Comparison of ENCODE assay signal across 19 cellular contexts in genomic region chr5:153658151-153658550, GRCh38.
"Had no signal": no experiment of that assay in that cellular context is flagged by ENCODE, and none has a peak within 500 bp of the region (broad histone marks: within the 10 kb centered on the region; RNA-seq: fewer than 3 reads in every experiment).

No MANE protein-coding gene starts in this region.

- H3K36me3 Mint-ChIP-seq: activated naive CD8-positive, alpha-beta T cell treated with anti-CD3 and anti-CD28 coated beads for 36 hours; naive B cell had no signal

- H3K27me3 Mint-ChIP-seq: activated naive CD8-positive, alpha-beta T cell treated with anti-CD3 and anti-CD28 coated beads for 36 hours; dendritic cell treated with granulocyte-macrophage colony-stimulating factor and Interleukin-4, amounts not matched to agents 40 ng/mL and 50 ng/mL, for 4 days; naive B cell had no signal

- H3K27ac Mint-ChIP-seq: activated naive CD8-positive, alpha-beta T cell treated with anti-CD3 and anti-CD28 coated beads for 36 hours; activated T-helper 1 cell treated with anti-CD3 and anti-CD28 coated beads, Interleukin-12 subunit alpha, Interleukin-12 subunit beta, Interleukin-2, Interleukin-4 antibody, amounts not matched to agents 30 ng/mL and 10 ng/mL and 1 ng/mL, durations not matched to agents 14 hours and 24 hours and 36 hours; dendritic cell treated with granulocyte-macrophage colony-stimulating factor and Interleukin-4, amounts not matched to agents 40 ng/mL and 50 ng/mL, for 4 days; effector memory CD8-positive, alpha-beta T cell; naive B cell had no signal

- H3K4me1 Mint-ChIP-seq: activated naive CD8-positive, alpha-beta T cell treated with anti-CD3 and anti-CD28 coated beads for 36 hours; naive B cell had no signal

- H3K27ac ChIP-seq: gastrocnemius medialis, heart left ventricle, neutrophil, tibial artery, uterus had no signal

- DNase-seq: activated CD4-positive, alpha-beta T cell treated with anti-CD3 and anti-CD28 coated beads, Interleukin-2, amount 50 U/mL, for 1 hour; activated naive CD8-positive, alpha-beta T cell treated with anti-CD3 and anti-CD28 coated beads for 36 hours; amygdala; effector memory CD8-positive, alpha-beta T cell; gastrocnemius medialis; heart left ventricle; left colon; naive B cell; posterior cingulate gyrus; stimulated activated CD4-positive, alpha-beta T cell treated with anti-CD3 and anti-CD28 coated beads, Interleukin-4, amount 100 ng/mL, for 1 hour; stimulated activated naive CD4-positive, alpha-beta T cell; T-helper 9 cell; tibial artery; uterus had no signal

- H3K4me3 Mint-ChIP-seq: activated naive CD8-positive, alpha-beta T cell treated with anti-CD3 and anti-CD28 coated beads for 36 hours; activated T-helper 1 cell treated with anti-CD3 and anti-CD28 coated beads, Interleukin-12 subunit alpha, Interleukin-12 subunit beta, Interleukin-2, Interleukin-4 antibody, amounts not matched to agents 30 ng/mL and 10 ng/mL and 1 ng/mL, durations not matched to agents 14 hours and 24 hours and 36 hours; dendritic cell treated with granulocyte-macrophage colony-stimulating factor and Interleukin-4, amounts not matched to agents 40 ng/mL and 50 ng/mL, for 4 days; effector memory CD8-positive, alpha-beta T cell; naive B cell had no signal

- ATAC-seq: activated CD4-positive, CD25-positive, alpha-beta regulatory T cell treated with anti-CD3 and anti-CD28 coated beads, Interleukin-2, amount 50 U/mL, for 24 hours; effector memory CD8-positive, alpha-beta T cell; gastrocnemius medialis; heart left ventricle; left colon had no signal

- H3K4me3 ChIP-seq: gastrocnemius medialis, heart left ventricle, lung, tibial artery, uterus had no signal

- H3K36me3 ChIP-seq: gastrocnemius medialis, heart left ventricle, neutrophil, tibial artery, uterus had no signal

- H3K9me3 ChIP-seq: gastrocnemius medialis, heart left ventricle, neutrophil, tibial artery, uterus had no signal

- H3K27me3 ChIP-seq: gastrocnemius medialis, heart left ventricle, neutrophil, tibial artery, uterus had no signal

- H3K9me3 Mint-ChIP-seq: activated naive CD8-positive, alpha-beta T cell treated with anti-CD3 and anti-CD28 coated beads for 36 hours; activated T-helper 1 cell treated with anti-CD3 and anti-CD28 coated beads, Interleukin-12 subunit alpha, Interleukin-12 subunit beta, Interleukin-2, Interleukin-4 antibody, amounts not matched to agents 30 ng/mL and 10 ng/mL and 1 ng/mL, durations not matched to agents 14 hours and 24 hours and 36 hours; dendritic cell treated with granulocyte-macrophage colony-stimulating factor and Interleukin-4, amounts not matched to agents 40 ng/mL and 50 ng/mL, for 4 days; effector memory CD8-positive, alpha-beta T cell had no signal

- H3K4me1 ChIP-seq: gastrocnemius medialis, heart left ventricle, uterus had no signal
